10 cellular contexts compared by ENCODE assay signal in the genomic region with DNA sequence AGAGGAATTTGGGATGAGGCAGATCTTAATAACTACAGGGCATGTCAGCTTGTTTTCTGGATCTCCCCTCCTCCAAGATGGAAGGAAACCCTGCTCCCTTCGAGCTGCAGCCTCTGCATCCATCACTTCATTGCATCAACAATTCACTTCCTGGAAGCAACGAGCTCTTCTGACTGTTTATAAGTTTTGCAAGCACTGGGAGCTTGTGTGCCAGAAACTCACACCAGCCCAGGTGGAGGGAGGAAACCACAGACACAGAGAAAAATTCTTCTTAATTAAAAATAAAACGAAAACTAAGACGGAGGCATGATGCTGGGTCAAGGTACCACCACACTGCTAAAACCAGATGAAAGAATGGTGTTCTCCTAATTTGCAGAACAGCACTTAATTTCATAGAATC. TPM values are rescaled to one million over a fixed set of nuclear protein-coding genes. Genes with fewer than 3 reads are reported as not detected.
DNase-seq lines count a peak whose midpoint lies in the region; ATAC-seq, FAIRE-seq and TF ChIP-seq lines count a peak whose summit lies in the region.
"Had no signal": no experiment of that assay in that cellular context is flagged by ENCODE, and none has a peak within 500 bp of the region (broad histone marks: within the 10 kb centered on the region; RNA-seq: fewer than 3 reads in every experiment).

No MANE protein-coding gene starts in this region.

- peak overlapping the region; percentile 90 for H3K27ac Mint-ChIP-seq in activated naive CD8-positive, alpha-beta T cell
- H3K27ac Mint-ChIP-seq in naive B cell (no peak overlapping the region), endothelial cell (ENCODE audit: unreplicated experiment) (no peak overlapping the region)

- peaks cover 7% of the 10 kb centered on the region for H3K36me3 Mint-ChIP-seq in activated naive CD8-positive, alpha-beta T cell
- H3K36me3 Mint-ChIP-seq in naive B cell, result no peaks in the 10 kb centered on the region
- no peaks in the 10 kb centered on the region for H3K36me3 Mint-ChIP-seq in endothelial cell (ENCODE audit: low read depth, unreplicated experiment)

- peaks cover 2% of the 10 kb centered on the region for H3K27me3 Mint-ChIP-seq in activated naive CD8-positive, alpha-beta T cell
- H3K27me3 Mint-ChIP-seq in naive B cell (peaks cover 18 to 21% (median 19%) of the 10 kb centered on the region in 3 donors), endothelial cell (ENCODE audit: unreplicated experiment) (peaks cover 3% of the 10 kb centered on the region)

- H3K4me1 Mint-ChIP-seq in activated naive CD8-positive, alpha-beta T cell (ENCODE audit: low read depth), result peaks cover 81% of the 10 kb centered on the region
- H3K4me1 Mint-ChIP-seq in naive B cell (peaks cover 11 to 34% (median 24%) of the 10 kb centered on the region in 3 donors), endothelial cell (ENCODE audit: unreplicated experiment) (peaks cover 51% of the 10 kb centered on the region)

- no peak overlapping the region for H3K4me3 ChIP-seq in GM12865 (ENCODE audit: low read depth, low read length)

- in situ Hi-C loops in ACHN (cut with HindIII; ENCODE audit: low pct_ligation_motif_present, low pct_unique_long_range_greater_than_20kb, low sequenced_read_pairs), result no loop called here

- DNase-seq in GM12865 (ENCODE audit: low read depth) (peak; percentile 75), naive B cell (no peak), D721Med (ENCODE audit: insufficient read length, low spot score) (no peak), endothelial cell (ENCODE audit: low spot score) (no peak), ACHN (no peak)
- DNase-seq: NCI-H2171 had no signal

- ATAC-seq in HG02588 (IDR thresholded peaks at IDR 0.05; ENCODE audit: unreplicated experiment) (peak; percentile 53), naive B cell (ENCODE audit: low read depth in 2 of 2) (peak in 1 of 2 donors; percentile 28), GM18502 (IDR thresholded peaks at IDR 0.05; ENCODE audit: poor library complexity, unreplicated experiment) (no peak)

- H3K9me3 Mint-ChIP-seq in activated naive CD8-positive, alpha-beta T cell (ENCODE audit: low read depth), result no peaks in the 10 kb centered on the region
- H3K9me3 Mint-ChIP-seq in naive B cell (no peaks in the 10 kb centered on the region), endothelial cell (ENCODE audit: unreplicated experiment) (no peaks in the 10 kb centered on the region)

- FAIRE-seq in D721Med (lab: Jason Lieb, UNC), result no peak
- FAIRE-seq: bronchial epithelial cell had no signal

- H3K4me3 Mint-ChIP-seq in activated naive CD8-positive, alpha-beta T cell, result peak overlapping the region; percentile 68
- H3K4me3 Mint-ChIP-seq in naive B cell, result peak overlapping the region in 7 of 8 donors; percentile 31 to 80 (median 62)
- no peak overlapping the region for H3K4me3 Mint-ChIP-seq in endothelial cell (ENCODE audit: unreplicated experiment)

- TF ChIP-seq CTCF in GM12865 (IDR thresholded peaks at IDR 0.05; ENCODE audit: insufficient read depth, low read depth, low read length, missing control alignments) (no peak), D721Med (IDR thresholded peaks at IDR 0.05; ENCODE audit: insufficient read depth, missing control alignments) (no peak), endothelial cell (IDR thresholded peaks at IDR 0.05; ENCODE audit: unreplicated experiment) (no peak)

RNA-seq across cellular contexts. Expression of gene LRIG1, which starts 10.6 kb away (rescaled TPM):
- polyA plus RNA-seq in naive B cell (ENCODE audit: low read depth in 6 of 6), result 10 to 100 TPM in 5 of 6 donors, 1 to 10 TPM in 1; 9.8 to 20.7 (median 12.5) TPM
- total RNA-seq in endothelial cell (ENCODE audit: unreplicated experiment), result 25.1 TPM
